8 cellular contexts compared by ENCODE assay signal in genomic region chr7:131108212-131108980, GRCh38.
DNase-seq lines count a peak whose midpoint lies in the region; ATAC-seq and TF ChIP-seq lines count a peak whose summit lies in the region.

No MANE protein-coding gene starts in this region.

- intact Hi-C loops in OCI-LY7 (cut with micrococcal nuclease; ENCODE audit: unreplicated experiment) = loop anchor here (1.0 to 5.0 kb wide), 2 partner anchors 146 to 195 kb away; no protein-coding TSS in a partner anchor

- CTCF ChIA-PET in OCI-LY7 (lab: Charles Lee; ENCODE audit: unreplicated experiment) = interaction anchor here (0.5 to 1.3 kb wide), 2 partner anchors 14 to 16 kb away, joined by 3 to 4 read pairs; no protein-coding TSS in a partner anchor

- 7 to 8% methylated on average over 31 of the region's 31 CpGs for WGBS in upper lobe of left lung, 2 donors

- peaks cover 25% of the 10 kb centered on the region for H3K36me3 ChIP-seq in OCI-LY7 (ENCODE audit: insufficient read depth, low read length)
- H3K36me3 ChIP-seq in upper lobe of left lung = peaks cover 0 to 17% (median 2%) of the 10 kb centered on the region in 4 donors

- peaks cover 22% of the 10 kb centered on the region for H4K20me1 ChIP-seq in OCI-LY7 (ENCODE audit: insufficient read depth, low read length)

- POLR2A ChIA-PET in OCI-LY7 (lab: Charles Lee) = interaction anchor here (0.7 to 11.0 kb wide), 13 partner anchors 14 to 307 kb away, joined by 3 to 186 read pairs (median 4); no protein-coding TSS in a partner anchor

- H3K4me3 Mint-ChIP-seq in activated T-cell treated with anti-CD3 and anti-CD28 coated beads, Interleukin-2, amount 50 U/mL, for 24 hours = peak overlapping the region; percentile 98
- H3K4me3 Mint-ChIP-seq in memory B cell = peak overlapping the region; percentile 87

- TF ChIP-seq POLR2A in upper lobe of left lung (IDR thresholded peaks at IDR 0.05) = peak in 2 of 4 donors; percentile 62 to 67

- peaks cover 86% of the 10 kb centered on the region for H3K79me2 ChIP-seq in OCI-LY7 (ENCODE audit: insufficient read depth, low read depth, low read length)

- no peaks in the 10 kb centered on the region for H3K9me3 Mint-ChIP-seq in activated T-cell treated with anti-CD3 and anti-CD28 coated beads, Interleukin-2, amount 50 U/mL, for 24 hours
- H3K9me3 Mint-ChIP-seq in memory B cell = no peaks in the 10 kb centered on the region

- peak overlapping the region; percentile 99 for H3K4me2 ChIP-seq in OCI-LY7 (ENCODE audit: low read length)

- BruUV-seq in OCI-LY7 (replicated peaks; lab: Mats Ljungman, UMichigan) = no TSS peak

- TF ChIP-seq CTCF in OCI-LY7 (conservative IDR thresholded peaks at IDR 0.05; ENCODE audit: low read length) = no peak
- no peak for TF ChIP-seq CTCF in choroid plexus epithelial cell (conservative IDR thresholded peaks at IDR 0.05; ENCODE audit: low read depth, low read length)
- TF ChIP-seq CTCF in upper lobe of left lung (IDR thresholded peaks at IDR 0.05) = no peak

- no peak for ATAC-seq in memory B cell (ENCODE audit: low read depth)
- no peak for ATAC-seq in upper lobe of left lung (ENCODE audit: low FRiP score in 2 of 2)
- no peak for ATAC-seq in HG02938 (IDR thresholded peaks at IDR 0.05; ENCODE audit: unreplicated experiment)

- H3K4me3 ChIP-seq in OCI-LY7 (ENCODE audit: low read depth, low read length, poor library complexity, severe bottlenecking) (peak overlapping the region; percentile 85), choroid plexus epithelial cell (ENCODE audit: low read depth, low read length) (peak overlapping the region; percentile 99), upper lobe of left lung (peak overlapping the region; percentile 67 to 97 (median 94))

- H3K9me2 ChIP-seq in OCI-LY7 (ENCODE audit: insufficient read depth, low read length) = no peaks in the 10 kb centered on the region

- TF ChIP-seq EP300 in upper lobe of left lung (IDR thresholded peaks at IDR 0.05) = no peak

- H3K4me1 ChIP-seq in OCI-LY7 (ENCODE audit: insufficient read depth, low read length, poor library complexity, severe bottlenecking) (peaks cover 42% of the 10 kb centered on the region), upper lobe of left lung (peaks cover 45 to 57% (median 53%) of the 10 kb centered on the region in 4 donors)

- H3K4me1 Mint-ChIP-seq in activated T-cell treated with anti-CD3 and anti-CD28 coated beads, Interleukin-2, amount 50 U/mL, for 24 hours (ENCODE audit: low read depth) = peaks cover 59% of the 10 kb centered on the region
- H3K4me1 Mint-ChIP-seq in memory B cell = peaks cover 47% of the 10 kb centered on the region

- H3K36me3 Mint-ChIP-seq in activated T-cell treated with anti-CD3 and anti-CD28 coated beads, Interleukin-2, amount 50 U/mL, for 24 hours (ENCODE audit: low read depth) = peaks cover 36% of the 10 kb centered on the region
- peaks cover 6% of the 10 kb centered on the region for H3K36me3 Mint-ChIP-seq in memory B cell

- peak overlapping the region; percentile 99 for H3K27ac Mint-ChIP-seq in activated T-cell treated with anti-CD3 and anti-CD28 coated beads, Interleukin-2, amount 50 U/mL, for 24 hours
- H3K27ac Mint-ChIP-seq in memory B cell = peak overlapping the region; percentile 100

- H3K9me3 ChIP-seq in OCI-LY7 (ENCODE audit: low read length) (no peaks in the 10 kb centered on the region), upper lobe of left lung (no peaks in the 10 kb centered on the region)

- H3K27me3 ChIP-seq in upper lobe of left lung = no peaks in the 10 kb centered on the region

- no peak overlapping the region; the same call in 1 of the 2 replicates for H2AFZ ChIP-seq in OCI-LY7 (ENCODE audit: low read length)

- H3K27me3 Mint-ChIP-seq in activated T-cell treated with anti-CD3 and anti-CD28 coated beads, Interleukin-2, amount 50 U/mL, for 24 hours = no peaks in the 10 kb centered on the region
- H3K27me3 Mint-ChIP-seq in memory B cell = no peaks in the 10 kb centered on the region

- DNase-seq in activated T-cell treated with anti-CD3 and anti-CD28 coated beads, Interleukin-2, amount 50 U/mL, for 24 hours = no peak
- no peak for DNase-seq in activated T-cell treated with anti-CD3 and anti-CD28 coated beads, Interleukin-2, amount 50 U/mL, for 48 hours
- DNase-seq in OCI-LY7 (ENCODE audit: low spot score) (peak; percentile 35), choroid plexus epithelial cell (ENCODE audit: low read depth) (peak; percentile 52), memory B cell (ENCODE audit: low spot score in 2 of 2) (peak in 1 of 2 donors; percentile 46), upper lobe of left lung (peak in 1 of 2 donors; percentile 93), KG1 (lab: John Stamatoyannopoulos, UW) (no peak)

- peak overlapping the region; percentile 85 for H3K27ac ChIP-seq in OCI-LY7 (ENCODE audit: low read depth, low read length, poor library complexity, severe bottlenecking)
- peak overlapping the region; percentile 95 to 100 (median 100) for H3K27ac ChIP-seq in upper lobe of left lung

Comparison
In these comparisons a context has a peak if more than half of its experiments do, and no peak if none do; other contexts are left out.
1. DNase-seq: peak in OCI-LY7 (single experiment) and choroid plexus epithelial cell (single experiment); none in activated T-cell treated with anti-CD3 and anti-CD28 coated beads, Interleukin-2, amount 50 U/mL, for 24 hours (single experiment), activated T-cell treated with anti-CD3 and anti-CD28 coated beads, Interleukin-2, amount 50 U/mL, for 48 hours (0 of 2) and KG1 (single experiment).
2. Peak in every context shown above with its lines, with median percentiles within 50 percentile points of each other: H3K4me3 ChIP-seq.